Comparison of ENCODE assay signal across 18 cellular contexts in genomic region chr3:159904455-159904854, GRCh38.
DNase-seq lines count a peak whose midpoint lies in the region; ATAC-seq lines count a peak whose summit lies in the region.
"Had no signal": no experiment of that assay in that cellular context is flagged by ENCODE, and none has a peak within 500 bp of the region (broad histone marks: within the 10 kb centered on the region; RNA-seq: fewer than 3 reads in every experiment).

No MANE protein-coding gene starts in this region.

- peaks cover 0 to 13% (median 0%) of the 10 kb centered on the region in 7 donors for H3K4me1 Mint-ChIP-seq in naive thymus-derived CD4-positive, alpha-beta T cell
- H3K4me1 Mint-ChIP-seq: activated CD8-positive, alpha-beta memory T cell treated with anti-CD3 and anti-CD28 coated beads, Interleukin-2, amount 10 ng/mL, durations not matched to agents 7 days and 5 days; activated naive CD4-positive, alpha-beta T cell treated with anti-CD3 and anti-CD28 coated beads, Interleukin-2, amount 50 U/mL, for 24 hours; CD4-positive, CD25-positive, alpha-beta regulatory T cell had no signal

- H3K27ac Mint-ChIP-seq in naive thymus-derived CD4-positive, alpha-beta T cell = no peak overlapping the region
- H3K27ac Mint-ChIP-seq: activated CD8-positive, alpha-beta memory T cell treated with anti-CD3 and anti-CD28 coated beads, Interleukin-2, amount 10 ng/mL, durations not matched to agents 7 days and 5 days; activated naive CD4-positive, alpha-beta T cell treated with anti-CD3 and anti-CD28 coated beads, Interleukin-2, amount 50 U/mL, for 24 hours; natural killer cell treated with Interleukin-12 subunit alpha and Interleukin-12 subunit beta and Interleukin-15 and Interleukin-18, amount 100 ng/mL, for 72 hours; stimulated activated naive CD8-positive, alpha-beta T cell treated with anti-CD3 and anti-CD28 coated beads, Interleukin-15, Interleukin-2, amounts not matched to agents 100 ng/mL and 50 ng/mL, for 24 hours had no signal

- H3K36me3 ChIP-seq in naive thymus-derived CD4-positive, alpha-beta T cell (ENCODE audit: control insufficient read depth in 2 of 3, insufficient read depth in 3 of 3, low read length in 3 of 3) = no peaks in the 10 kb centered on the region

- in situ Hi-C loops in KBM-7 (cut with MboI; ENCODE audit: low pct_unique_long_range_greater_than_20kb, low sequenced_read_pairs) = no loop called here

- H3K27ac ChIP-seq in naive thymus-derived CD4-positive, alpha-beta T cell (ENCODE audit: low read depth, low read length) = no peak overlapping the region

- intact Hi-C loops in naive thymus-derived CD4-positive, alpha-beta T cell (cut with micrococcal nuclease) = no loop called here

- H3K27me3 ChIP-seq in naive thymus-derived CD4-positive, alpha-beta T cell (ENCODE audit: control insufficient read depth in 2 of 2, insufficient read depth in 2 of 2, low read length in 2 of 2) = no peaks in the 10 kb centered on the region

- POLR2A ChIA-PET in naive thymus-derived CD4-positive, alpha-beta T cell (lab: Charles Lee) = interaction anchor here (0.6 kb wide), 1 partner anchor 505 kb away, joined by 10 read pairs; no protein-coding TSS in a partner anchor

- no peaks in the 10 kb centered on the region for H3K36me3 Mint-ChIP-seq in naive thymus-derived CD4-positive, alpha-beta T cell
- H3K36me3 Mint-ChIP-seq: activated CD8-positive, alpha-beta memory T cell treated with anti-CD3 and anti-CD28 coated beads, Interleukin-2, amount 10 ng/mL, durations not matched to agents 7 days and 5 days; activated naive CD4-positive, alpha-beta T cell treated with anti-CD3 and anti-CD28 coated beads, Interleukin-2, amount 50 U/mL, for 24 hours; CD4-positive, CD25-positive, alpha-beta regulatory T cell; natural killer cell treated with Interleukin-12 subunit alpha and Interleukin-12 subunit beta and Interleukin-15 and Interleukin-18, amount 100 ng/mL, for 72 hours had no signal

- CTCF ChIA-PET in naive thymus-derived CD4-positive, alpha-beta T cell (lab: Charles Lee) = no interaction called here

- H3K9me3 ChIP-seq in naive thymus-derived CD4-positive, alpha-beta T cell (ENCODE audit: control insufficient read depth in 2 of 3, low read length in 3 of 3) = no peaks in the 10 kb centered on the region

- no peaks in the 10 kb centered on the region for H3K4me1 ChIP-seq in naive thymus-derived CD4-positive, alpha-beta T cell (ENCODE audit: control insufficient read depth in 2 of 2, insufficient read depth in 2 of 2, low read length in 2 of 2)

- no peak overlapping the region for H3K4me3 Mint-ChIP-seq in naive thymus-derived CD4-positive, alpha-beta T cell
- H3K4me3 Mint-ChIP-seq: activated CD8-positive, alpha-beta memory T cell treated with anti-CD3 and anti-CD28 coated beads, Interleukin-2, amount 10 ng/mL, durations not matched to agents 7 days and 5 days; activated naive CD4-positive, alpha-beta T cell treated with anti-CD3 and anti-CD28 coated beads, Interleukin-2, amount 50 U/mL, for 24 hours; CD4-positive, CD25-positive, alpha-beta regulatory T cell; natural killer cell treated with Interleukin-12 subunit alpha and Interleukin-12 subunit beta and Interleukin-15 and Interleukin-18, amount 100 ng/mL, for 72 hours; stimulated activated naive CD8-positive, alpha-beta T cell treated with anti-CD3 and anti-CD28 coated beads, Interleukin-15, Interleukin-2, amounts not matched to agents 100 ng/mL and 50 ng/mL, for 24 hours had no signal

- H3K27me3 Mint-ChIP-seq in naive thymus-derived CD4-positive, alpha-beta T cell = peaks cover 12 to 45% (median 23%) of the 10 kb centered on the region in 5 donors

- H3K4me3 ChIP-seq in naive thymus-derived CD4-positive, alpha-beta T cell (ENCODE audit: low read length) = no peak overlapping the region

- ATAC-seq in GM18873 (IDR thresholded peaks at IDR 0.05; ENCODE audit: low FRiP score, unreplicated experiment) (peak; percentile 39), HG02763 (IDR thresholded peaks at IDR 0.05; ENCODE audit: unreplicated experiment) (peak; percentile 29), GM21737 (IDR thresholded peaks at IDR 0.05; ENCODE audit: unreplicated experiment) (no peak)
- peak; percentile 51 for ATAC-seq in naive thymus-derived CD4-positive, alpha-beta T cell
- ATAC-seq: activated CD8-positive, alpha-beta memory T cell treated with anti-CD3 and anti-CD28 coated beads, Interleukin-2, amount 10 ng/mL, durations not matched to agents 7 days and 5 days; left colon; natural killer cell treated with Interleukin-12 subunit alpha and Interleukin-12 subunit beta and Interleukin-15 and Interleukin-18, amount 100 ng/mL, for 72 hours had no signal

- DNase-seq in KBM-7 = peak; percentile 49
- DNase-seq in naive thymus-derived CD4-positive, alpha-beta T cell = no peak
- no peak for DNase-seq in NCI-H1436 (lab: John Stamatoyannopoulos, UW)
- no peak for DNase-seq in stimulated activated CD8-positive, alpha-beta memory T cell treated with anti-CD3 and anti-CD28 coated beads, Interleukin-4, amount 100 ng/mL, for 48 hours
- no peak for DNase-seq in cortex of kidney (lab: John Stamatoyannopoulos, UW)
- DNase-seq: activated CD8-positive, alpha-beta memory T cell treated with anti-CD3 and anti-CD28 coated beads, Interleukin-2, amount 10 ng/mL, durations not matched to agents 7 days and 5 days; CD4-positive, CD25-positive, alpha-beta regulatory T cell; left colon; NCI-H187 treated with DMSO at 0.1 percent for 48 hours; NCI-H774; SHP77; stimulated activated CD4-positive, alpha-beta T cell treated with anti-CD3 and anti-CD28 coated beads, Interleukin-4, amount 100 ng/mL, for 24 hours had no signal

- H3K9me3 Mint-ChIP-seq in naive thymus-derived CD4-positive, alpha-beta T cell = peaks cover 0 to 5% (median 0%) of the 10 kb centered on the region in 11 donors
- H3K9me3 Mint-ChIP-seq: activated naive CD4-positive, alpha-beta T cell treated with anti-CD3 and anti-CD28 coated beads, Interleukin-2, amount 50 U/mL, for 24 hours; natural killer cell treated with Interleukin-12 subunit alpha and Interleukin-12 subunit beta and Interleukin-15 and Interleukin-18, amount 100 ng/mL, for 72 hours; stimulated activated naive CD8-positive, alpha-beta T cell treated with anti-CD3 and anti-CD28 coated beads, Interleukin-15, Interleukin-2, amounts not matched to agents 100 ng/mL and 50 ng/mL, for 24 hours had no signal
